Comparison of ENCODE assay signal across 1 cellular context in the genomic region with DNA sequence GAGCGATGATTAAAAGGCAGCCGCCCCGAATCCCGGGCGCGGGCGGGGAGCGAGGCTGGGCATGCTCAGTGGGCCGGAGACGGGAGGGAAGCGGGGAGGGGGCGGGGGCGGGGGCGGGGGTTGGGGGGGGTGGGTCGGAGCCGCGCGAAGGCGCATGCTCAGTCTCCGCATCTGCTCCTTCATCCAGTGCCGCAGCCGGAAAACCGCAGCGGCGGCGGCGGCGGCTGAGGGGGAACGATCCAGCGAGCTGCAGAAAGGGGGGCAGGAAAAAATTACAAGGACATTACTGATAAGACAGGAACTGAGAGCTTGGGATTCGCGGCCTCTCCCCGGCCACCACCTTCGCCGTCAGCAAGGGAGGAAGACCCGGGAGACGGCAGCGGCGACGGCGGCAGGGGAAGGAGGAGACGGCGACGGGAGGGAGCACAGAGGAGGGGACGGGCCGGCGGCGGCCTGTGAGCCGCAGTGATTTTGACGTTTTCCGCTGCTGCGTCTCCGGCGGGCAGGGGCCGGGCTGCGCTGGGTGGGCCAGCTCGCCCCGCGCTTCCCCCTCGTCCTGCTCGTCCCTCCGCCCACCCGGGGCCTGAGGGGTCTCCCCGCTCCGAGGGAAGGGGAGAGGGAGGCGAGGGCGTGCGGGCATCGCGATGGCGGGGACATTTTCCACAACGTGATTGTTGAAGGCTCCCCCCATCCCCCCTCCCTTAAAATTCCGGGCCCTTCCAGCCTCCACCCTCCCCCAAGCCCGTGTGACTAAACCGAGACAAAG.
TF ChIP-seq lines count a peak whose summit lies in the region.

A gene with protein sequence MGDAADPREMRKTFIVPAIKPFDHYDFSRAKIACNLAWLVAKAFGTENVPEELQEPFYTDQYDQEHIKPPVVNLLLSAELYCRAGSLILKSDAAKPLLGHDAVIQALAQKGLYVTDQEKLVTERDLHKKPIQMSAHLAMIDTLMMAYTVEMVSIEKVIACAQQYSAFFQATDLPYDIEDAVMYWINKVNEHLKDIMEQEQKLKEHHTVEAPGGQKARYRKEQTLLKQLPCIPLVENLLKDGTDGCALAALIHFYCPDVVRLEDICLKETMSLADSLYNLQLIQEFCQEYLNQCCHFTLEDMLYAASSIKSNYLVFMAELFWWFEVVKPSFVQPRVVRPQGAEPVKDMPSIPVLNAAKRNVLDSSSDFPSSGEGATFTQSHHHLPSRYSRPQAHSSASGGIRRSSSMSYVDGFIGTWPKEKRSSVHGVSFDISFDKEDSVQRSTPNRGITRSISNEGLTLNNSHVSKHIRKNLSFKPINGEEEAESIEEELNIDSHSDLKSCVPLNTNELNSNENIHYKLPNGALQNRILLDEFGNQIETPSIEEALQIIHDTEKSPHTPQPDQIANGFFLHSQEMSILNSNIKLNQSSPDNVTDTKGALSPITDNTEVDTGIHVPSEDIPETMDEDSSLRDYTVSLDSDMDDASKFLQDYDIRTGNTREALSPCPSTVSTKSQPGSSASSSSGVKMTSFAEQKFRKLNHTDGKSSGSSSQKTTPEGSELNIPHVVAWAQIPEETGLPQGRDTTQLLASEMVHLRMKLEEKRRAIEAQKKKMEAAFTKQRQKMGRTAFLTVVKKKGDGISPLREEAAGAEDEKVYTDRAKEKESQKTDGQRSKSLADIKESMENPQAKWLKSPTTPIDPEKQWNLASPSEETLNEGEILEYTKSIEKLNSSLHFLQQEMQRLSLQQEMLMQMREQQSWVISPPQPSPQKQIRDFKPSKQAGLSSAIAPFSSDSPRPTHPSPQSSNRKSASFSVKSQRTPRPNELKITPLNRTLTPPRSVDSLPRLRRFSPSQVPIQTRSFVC (N-terminal part only) (plus strand): TSS at position 161 of the 766 bp plus-strand sequence. CDS start 935 bp downstream, outside the sequence.

TF ChIP-seq in endothelial cell of umbilical vein, 7 proteins besides CTCF, POLR2A, EP300 and RAD21 (continued from another document):
- no peak for TF ChIP-seq EZH2 (IDR thresholded peaks at IDR 0.05; ENCODE audit: borderline replicate concordance, low read depth, low read length, severe bottlenecking)
